ENCODE assay signal across 21 cellular contexts in the genomic region with DNA sequence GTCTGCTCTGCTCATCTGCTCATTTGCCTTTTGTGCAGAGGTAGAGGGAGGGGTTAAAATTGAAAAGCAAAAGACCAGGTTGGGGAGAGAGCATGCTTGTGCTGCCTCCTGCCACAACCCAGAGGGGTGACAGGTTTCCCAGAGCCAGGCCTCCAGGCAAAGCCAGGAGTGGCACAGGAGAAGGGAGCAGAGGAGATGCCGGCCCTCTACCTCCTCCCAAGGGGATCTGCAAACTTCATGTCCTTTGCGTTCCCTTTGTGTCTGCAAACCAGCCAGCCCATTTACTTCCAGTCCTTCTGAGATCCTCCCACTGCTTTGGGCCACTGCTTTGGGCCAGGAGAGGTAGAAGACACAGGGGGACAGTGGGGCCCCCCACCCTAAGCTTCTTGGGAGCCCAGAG.
DNase-seq lines count a peak whose midpoint lies in the region; ATAC-seq, FAIRE-seq and TF ChIP-seq lines count a peak whose summit lies in the region.
"Had no signal": no experiment of that assay in that cellular context is flagged by ENCODE, and none has a peak within 500 bp of the region (broad histone marks: within the 10 kb centered on the region; RNA-seq: fewer than 3 reads in every experiment).

No MANE protein-coding gene starts in this region.

- H3K4me1 ChIP-seq in mesenchymal stem cell (ENCODE audit: control insufficient read depth, insufficient read depth, low read depth, low read length) (peaks cover 25% of the 10 kb centered on the region), spleen (peaks cover 0 to 25% (median 2%) of the 10 kb centered on the region in 6 donors)

- WGBS in mesenchymal stem cell = 74% methylated on average over 2 of the region's 2 CpGs
- 69 to 94% (median 82%) methylated on average over 2 of the region's 2 CpGs for WGBS in spleen, 5 donors

- no peaks in the 10 kb centered on the region for H3K36me3 ChIP-seq in H7 (replicated peaks; ENCODE audit: control insufficient read depth, insufficient read depth, low read length)
- peaks cover 0 to 22% of the 10 kb centered on the region in 2 experiments for H3K36me3 ChIP-seq in mesenchymal stem cell (ENCODE audit: control insufficient read depth in 1 of 2, insufficient read depth in 2 of 2, low read depth in 1 of 2, low read length in 2 of 2)
- H3K36me3 ChIP-seq in spleen = no peaks in the 10 kb centered on the region
- H3K36me3 ChIP-seq: BLaER1 had no signal

- no peak overlapping the region for H3K23ac ChIP-seq in mesenchymal stem cell (ENCODE audit: low read length in 2 of 2)

- H3K9ac ChIP-seq in mesenchymal stem cell (ENCODE audit: low read length) = no peak overlapping the region
- H3K9ac ChIP-seq: BLaER1, GM23248 had no signal

- no peak for FAIRE-seq in RCC 7860 (lab: Jason Lieb, UNC)
- FAIRE-seq: A549, GM12891, K562 had no signal

- intact Hi-C loops in spleen (cut with DNase I; ENCODE audit: low total_unique reads) = no loop called here

- H3K27ac ChIP-seq in angular gyrus (ENCODE audit: low read depth, low read length) = peak overlapping the region; percentile 46
- no peak overlapping the region for H3K27ac ChIP-seq in mesenchymal stem cell (ENCODE audit: low read length, poor library complexity, severe bottlenecking)
- H3K27ac ChIP-seq in substantia nigra (ENCODE audit: low read depth, low read length, poor library complexity, severe bottlenecking) = peak overlapping the region; percentile 81
- H3K27ac ChIP-seq in spleen = no peak overlapping the region
- H3K27ac ChIP-seq: A549, BLaER1, GM23248 had no signal

- H3K4me2 ChIP-seq in mesenchymal stem cell (ENCODE audit: low read length, poor library complexity, severe bottlenecking) = no peak overlapping the region
- H3K4me2 ChIP-seq: A549, BLaER1 had no signal

- peak overlapping the region; percentile 50 for H4K8ac ChIP-seq in mesenchymal stem cell (ENCODE audit: low read length)

- no peak for ATAC-seq in HG02642 (IDR thresholded peaks at IDR 0.05; ENCODE audit: poor library complexity, unreplicated experiment)
- ATAC-seq: A549; CD8-positive, alpha-beta T cell; HCT116; K562 had no signal

- H3K79me1 ChIP-seq in mesenchymal stem cell (replicated peaks; ENCODE audit: low read length, poor library complexity, severe bottlenecking) = peaks cover 58% of the 10 kb centered on the region

- TF ChIP-seq CTCF in spleen (IDR thresholded peaks at IDR 0.05 in 8 of 11, conservative IDR thresholded peaks at IDR 0.05 in 3 of 11) = no peak

- no peak overlapping the region for H3K4me3 ChIP-seq in H7 (ENCODE audit: insufficient read depth, low read depth, low read length)
- H3K4me3 ChIP-seq in mesenchymal stem cell (ENCODE audit: insufficient read depth in 1 of 2, low read depth in 1 of 2, low read length in 2 of 2) = no peak overlapping the region
- H3K4me3 ChIP-seq in spleen = no peak overlapping the region
- H3K4me3 ChIP-seq: A549, BLaER1, GM23248, K562 had no signal

- no peak overlapping the region for H2AK5ac ChIP-seq in mesenchymal stem cell (ENCODE audit: low read length, severe bottlenecking)

- H4K91ac ChIP-seq in mesenchymal stem cell (ENCODE audit: low read length) = no peak overlapping the region

- peak overlapping the region in 1 of 2 experiments; percentile 32 for H2BK12ac ChIP-seq in mesenchymal stem cell (ENCODE audit: low read length in 2 of 2)

- no peak overlapping the region for H2BK120ac ChIP-seq in mesenchymal stem cell (ENCODE audit: low read depth, low read length)

- H3K4ac ChIP-seq in mesenchymal stem cell (ENCODE audit: low read depth in 1 of 2, low read length in 2 of 2) = no peak overlapping the region

- H2BK15ac ChIP-seq in mesenchymal stem cell (ENCODE audit: low read depth, poor library complexity, severe bottlenecking) = no peak overlapping the region

- no peak overlapping the region for H3K18ac ChIP-seq in mesenchymal stem cell (ENCODE audit: low read depth in 1 of 2, low read length in 2 of 2)

- TF ChIP-seq POLR2A in spleen (IDR thresholded peaks at IDR 0.05) = no peak

- peak; percentile 58 for DNase-seq in H7
- no peak for DNase-seq in mesenchymal stem cell
- peak in 1 of 49 donors; percentile 47 for DNase-seq in substantia nigra (lab: John Stamatoyannopoulos, UW)
- DNase-seq in spleen = no peak
- DNase-seq in RCC 7860 (ENCODE audit: low spot score) = no peak
- DNase-seq: CD8-positive, alpha-beta T cell; DMS53; EL; GM23248; NCI-H1105 treated with DMSO at 0.1 percent for 48 hours; NCI-H1694; NCI-H748 treated with DMSO at 0.1 percent for 48 hours; OCI-M1; SIG-M5 had no signal

- H3K14ac ChIP-seq in mesenchymal stem cell (ENCODE audit: low read length in 2 of 2) = peak overlapping the region in 1 of 2 experiments; percentile 58

- peaks cover 2% of the 10 kb centered on the region; the same call in 1 of the 2 replicates for H3K27me3 ChIP-seq in H7 (ENCODE audit: control insufficient read depth, insufficient read depth, low read length)
- H3K27me3 ChIP-seq in mesenchymal stem cell (ENCODE audit: control insufficient read depth in 1 of 2, insufficient read depth in 1 of 2, low read length in 2 of 2) = peaks cover 0 to 21% of the 10 kb centered on the region in 2 experiments
- peaks cover 0 to 48% (median 0%) of the 10 kb centered on the region in 7 donors for H3K27me3 ChIP-seq in spleen (replicated peaks in 1 of 7)
- H3K27me3 ChIP-seq: BLaER1 had no signal

- H3K9me3 ChIP-seq in mesenchymal stem cell (ENCODE audit: control insufficient read depth, low read length) = no peaks in the 10 kb centered on the region
- H3K9me3 ChIP-seq in spleen = no peaks in the 10 kb centered on the region
- H3K9me3 ChIP-seq: A549, BLaER1 had no signal

- no peak overlapping the region for H2BK5ac ChIP-seq in mesenchymal stem cell (ENCODE audit: low read depth, low read length, poor library complexity, severe bottlenecking)

- H2AFZ ChIP-seq in mesenchymal stem cell (ENCODE audit: low read depth, low read length) = no peak overlapping the region
- H2AFZ ChIP-seq: GM23248 had no signal

Comparison
In these comparisons a context has a peak if more than half of its experiments do, and no peak if none do; other contexts are left out.
1. H3K27ac ChIP-seq: peak in angular gyrus (single experiment) and substantia nigra (single experiment); none in mesenchymal stem cell (single experiment) and spleen (0 of 8).